Comparison of ENCODE assay signal across 8 cellular contexts in genomic region chr3:11651900-11652299, GRCh38. TPM values are rescaled to one million over a fixed set of nuclear protein-coding genes. Genes with fewer than 3 reads are reported as not detected.
A peak's percentile ranks its signal among the peaks of the same experiment; 100 is the strongest.
DNase-seq lines count a peak whose midpoint lies in the region; ATAC-seq, FAIRE-seq and TF ChIP-seq lines count a peak whose summit lies in the region.

No MANE protein-coding gene starts in this region.

- H3K9me1 ChIP-seq in K562 (ENCODE audit: control insufficient read depth, insufficient read depth, low read length): no peaks in the 10 kb centered on the region

- no peak overlapping the region for H3K4me3 Mint-ChIP-seq in stimulated activated memory B cell treated with anti-CD40 and anti-IgM and Interleukin-4, amounts not matched to agents 10 μg/mL and 1 μg/mL and 100 μg/mL, for 72 hours

- TF ChIP-seq CTCF in C4-2B (conservative IDR thresholded peaks at IDR 0.05): peak; percentile 59
- TF ChIP-seq CTCF in LNCAP (IDR thresholded peaks at IDR 0.05): peak; percentile 53; the same call in 1 of the 2 replicates
- peak in 2 of 3 experiments; percentile 36 to 67; a peak in 3 of 6 replicates for TF ChIP-seq CTCF in K562 (IDR thresholded peaks at IDR 0.05 in 2 of 3, conservative IDR thresholded peaks at IDR 0.05 in 1 of 3; ENCODE audit: insufficient read depth in 2 of 3, low read depth in 1 of 3, low read length in 3 of 3)

- H3K79me2 ChIP-seq in K562 (ENCODE audit: control insufficient read depth, insufficient read depth, low read length): no peaks in the 10 kb centered on the region

- DNase-seq in K562 (ENCODE audit: extremely low read depth in 1 of 4, low spot score in 3 of 4) (peak in 3 of 4 experiments; percentile 30 to 54 (median 38)), lung microvascular endothelial cell (ENCODE audit: low read depth in 2 of 2) (peak; percentile 53 to 69), GM19240 (ENCODE audit: insufficient read length, low spot score) (no peak)
- DNase-seq in activated CD8-positive, alpha-beta memory T cell treated with anti-CD3 and anti-CD28 coated beads for 24 hours: no peak

- H2AFZ ChIP-seq in K562 (ENCODE audit: low read depth, low read length): no peak overlapping the region

- H3K4me3 ChIP-seq in K562: no peak overlapping the region

- in situ Hi-C loops in K562 (cut with MboI): loop anchor here (5.0 to 25.0 kb wide), 3 partner anchors 415 to 890 kb away; no protein-coding TSS in a partner anchor

- no peak overlapping the region for H3K9ac ChIP-seq in K562 (ENCODE audit: insufficient read depth in 1 of 2, low read depth in 2 of 2, low read length in 2 of 2)

- peaks cover 25 to 31% of the 10 kb centered on the region in 2 experiments for H3K27me3 ChIP-seq in K562 (ENCODE audit: control insufficient read depth in 2 of 2, insufficient read depth in 2 of 2, low read length in 2 of 2)

- no TSS peak for BruUV-seq in K562 (replicated peaks; lab: Mats Ljungman, UMichigan)

- ATAC-seq in K562 (no peak), GM18868 (IDR thresholded peaks at IDR 0.05; ENCODE audit: unreplicated experiment) (no peak)
- no peak for ATAC-seq in stimulated activated memory B cell treated with anti-CD40 and anti-IgM and Interleukin-4, amounts not matched to agents 10 μg/mL and 1 μg/mL and 100 μg/mL, for 72 hours

- intact Hi-C loops in K562 (cut with micrococcal nuclease): loop anchor here (1.0 to 5.0 kb wide), 5 partner anchors 273 to 705 kb away; no protein-coding TSS in a partner anchor

- H3K9me3 Mint-ChIP-seq in stimulated activated memory B cell treated with anti-CD40 and anti-IgM and Interleukin-4, amounts not matched to agents 10 μg/mL and 1 μg/mL and 100 μg/mL, for 72 hours: no peaks in the 10 kb centered on the region

- peak; percentile 83 for FAIRE-seq in K562 (lab: Jason Lieb, UNC)

- no peaks in the 10 kb centered on the region for H3K27me3 Mint-ChIP-seq in stimulated activated memory B cell treated with anti-CD40 and anti-IgM and Interleukin-4, amounts not matched to agents 10 μg/mL and 1 μg/mL and 100 μg/mL, for 72 hours

- H3K4me1 Mint-ChIP-seq in stimulated activated memory B cell treated with anti-CD40 and anti-IgM and Interleukin-4, amounts not matched to agents 10 μg/mL and 1 μg/mL and 100 μg/mL, for 72 hours: peaks cover 15% of the 10 kb centered on the region

- POLR2A ChIA-PET in K562 (lab: Yijun Ruan, JAX): interaction anchor here (0.6 kb wide), 2 partner anchors 272 to 556 kb away, joined by 3 read pairs; no protein-coding TSS in a partner anchor

- TF ChIP-seq RAD21 in K562 (CRISPR knock-in tag; conservative IDR thresholded peaks at IDR 0.05 in 1 of 2, IDR thresholded peaks at IDR 0.05 in 1 of 2): peak; percentile 82 to 84

- no peak overlapping the region for H3K4me2 ChIP-seq in K562 (ENCODE audit: insufficient read depth, low read length)

- H3K27ac ChIP-seq in C4-2B: no peak overlapping the region
- no peak overlapping the region for H3K27ac ChIP-seq in K562 (ENCODE audit: extremely low read depth, low read depth, low read length)

- WGBS in K562 (ENCODE audit: insufficient coverage, low coverage, missing lambda C conversion rate): 0% methylated on average over 2 of the region's 2 CpGs

- H3K36me3 ChIP-seq in K562 (ENCODE audit: control insufficient read depth, insufficient read depth, low read length): no peaks in the 10 kb centered on the region

- no peak overlapping the region for H3K27ac Mint-ChIP-seq in stimulated activated memory B cell treated with anti-CD40 and anti-IgM and Interleukin-4, amounts not matched to agents 10 μg/mL and 1 μg/mL and 100 μg/mL, for 72 hours

- TF ChIP-seq POLR2A in K562 (conservative IDR thresholded peaks at IDR 0.05): no peak

- H3K9me3 ChIP-seq in K562 (replicated peaks; ENCODE audit: control insufficient read depth, insufficient read depth, low read depth, low read length): no peaks in the 10 kb centered on the region

- H4K20me1 ChIP-seq in K562 (replicated peaks; ENCODE audit: control insufficient read depth, insufficient read depth, low read length): no peaks in the 10 kb centered on the region

- H3K36me3 Mint-ChIP-seq in stimulated activated memory B cell treated with anti-CD40 and anti-IgM and Interleukin-4, amounts not matched to agents 10 μg/mL and 1 μg/mL and 100 μg/mL, for 72 hours: no peaks in the 10 kb centered on the region

- H3K4me1 ChIP-seq in K562 (replicated peaks in 1 of 2; ENCODE audit: control insufficient read depth in 2 of 2, insufficient read depth in 2 of 2, low read length in 2 of 2): no peaks in the 10 kb centered on the region

- TF ChIP-seq EP300 in K562 (IDR thresholded peaks at IDR 0.05; ENCODE audit: low read length): no peak

- CTCF ChIA-PET in K562 (lab: Yijun Ruan, JAX; ENCODE audit: low intra/inter-chr PET ratio): interaction anchor here (0.7 to 3.3 kb wide), 11 partner anchors 28 to 709 kb away, joined by 3 to 44 read pairs (median 7); no protein-coding TSS in a partner anchor

TF ChIP-seq in K562, 482 proteins besides CTCF, POLR2A, EP300 and RAD21:
- TF ChIP-seq WHSC1 (IDR thresholded peaks at IDR 0.05; ENCODE audit: low read length) (no peak), FOS (IDR thresholded peaks at IDR 0.05; ENCODE audit: extremely low read depth, insufficient read length) (no peak), DEAF1 (CRISPR knock-in tag; IDR thresholded peaks at IDR 0.05) (peak; percentile 74; the same call in 1 of the 2 replicates), POLR2H (tag; IDR thresholded peaks at IDR 0.05; ENCODE audit: low read depth) (0 out of 2 replicates have a peak, but pooled peaks have one; percentile 33)

RNA-seq across cellular contexts. Expression of gene VGLL4, which starts 8.2 kb away (rescaled TPM):
- 17.9 and 20.7 TPM in 2 replicates for total RNA-seq in K562 (2011; cell fraction: chromatin; rRNA removed; ENCODE audit: low replicate concordance)
- total RNA-seq in K562 (2011; cell fraction: nucleolus; rRNA removed): 12.3 and 14.2 TPM in 2 replicates
- total RNA-seq in K562 (2011; cell fraction: nucleoplasm; rRNA removed): 15.4 and 21.1 TPM in 2 replicates
- total RNA-seq in K562 (2014; rRNA removed): 5.6 and 7.8 TPM in 2 replicates
- 6.2 and 6.5 TPM in 2 replicates for total RNA-seq in K562 (2014; rRNA removed; fragmentation: Illumina TruSeq; extraction: Trizol)
- total RNA-seq in K562 (2015; rRNA removed; fragmentation: Illumina TruSeq; extraction: Trizol): 8.6 and 9.1 TPM in 2 replicates
- total RNA-seq in K562 (2021): 10.9 and 11.5 TPM in 2 replicates
- 10.3 and 15.9 TPM in 2 replicates for polyA plus RNA-seq in K562 (2011; rRNA removed)
- polyA plus RNA-seq in K562 (2011; cell fraction: cytosol; rRNA removed): 18.6 and 19.8 TPM in 2 replicates
- 20.0 and 20.9 TPM in 2 replicates for polyA plus RNA-seq in K562 (2011; cell fraction: nucleus; rRNA removed)
- polyA plus RNA-seq in K562 (2012): 10.6 and 13.2 TPM in 2 replicates
- polyA plus RNA-seq in K562 (2014; fragmentation: Illumina TruSeq; extraction: Trizol): 7.8 and 9.5 TPM in 2 replicates
- 1 to 10 TPM in 1 of 2 experiments, under 1 TPM in 1; 0.27 to 1.0 TPM for polyA plus RNA-seq in K562 (2014; fragmentation: Nextera tagmentation; extraction: Ambion mirVana)
- polyA plus RNA-seq in K562 (2014; rRNA removed): 10.2 and 13.3 TPM in 2 replicates
- 9.5 and 10.5 TPM in 2 replicates for polyA minus RNA-seq in K562 (2011; rRNA and poly(A)+ RNA removed)
- polyA minus RNA-seq in K562 (2011; cell fraction: cytosol; rRNA and poly(A)+ RNA removed): 5.0 and 10.6 TPM in 2 replicates
- polyA minus RNA-seq in K562 (2011; cell fraction: nucleus; rRNA and poly(A)+ RNA removed): 10.1 and 16.2 TPM in 2 replicates
- 45.3 and 58.1 TPM in 2 replicates for total RNA-seq in lung microvascular endothelial cell

Comparison
In these comparisons a context has a peak if more than half of its experiments do, and no peak if none do; other contexts are left out.
1. DNase-seq: peak in K562 (3 of 4) and lung microvascular endothelial cell (2 of 2); none in activated CD8-positive, alpha-beta memory T cell treated with anti-CD3 and anti-CD28 coated beads for 24 hours (single experiment) and GM19240 (single experiment).
2. Peak in every context shown above with its lines, with median percentiles within 50 percentile points of each other: CTCF ChIP-seq.